Comparison of ENCODE assay signal across 7 cellular contexts in the genomic region with DNA sequence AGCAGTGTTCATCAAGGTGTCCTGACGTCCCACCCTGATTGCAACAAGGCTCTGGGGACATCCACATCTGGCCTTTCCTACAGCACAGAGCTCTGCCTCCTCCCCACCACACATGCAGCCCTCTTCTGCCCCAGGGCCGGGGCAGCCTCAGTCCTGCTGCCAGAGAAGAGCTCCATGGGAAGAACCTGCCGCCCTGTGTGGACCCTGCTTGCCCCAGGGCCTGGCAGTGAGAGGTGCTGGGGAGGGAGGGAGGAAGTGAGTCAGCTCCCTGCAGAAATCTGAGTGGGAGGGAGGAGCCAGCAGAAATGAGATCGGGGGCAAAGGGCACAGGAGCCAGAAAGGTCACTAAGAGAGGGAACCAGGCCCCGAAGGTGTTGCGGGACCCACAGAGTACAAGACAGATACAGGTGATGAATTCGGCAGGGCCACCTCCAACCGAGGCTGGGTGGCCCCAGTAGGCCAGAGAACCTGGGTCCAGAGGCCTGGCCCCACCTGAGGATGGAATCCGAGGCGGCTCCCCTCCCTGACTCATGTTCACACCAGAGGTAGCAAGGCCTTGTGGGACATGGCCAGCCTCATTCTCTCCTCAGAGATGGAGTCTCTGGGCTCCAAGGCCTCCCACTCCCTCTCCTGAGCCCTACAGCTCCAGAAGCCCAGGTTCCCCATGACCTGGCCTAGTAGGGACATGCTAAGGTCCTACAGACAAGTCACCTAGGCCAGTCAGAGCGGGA. TPM values are rescaled to one million over a fixed set of nuclear protein-coding genes. Genes with fewer than 3 reads are reported as not detected.
DNase-seq lines count a peak whose midpoint lies in the region; ATAC-seq, FAIRE-seq and TF ChIP-seq lines count a peak whose summit lies in the region.

No MANE protein-coding gene starts in this region.

- H3K9me3 Mint-ChIP-seq in activated CD4-positive, alpha-beta T cell treated with anti-CD3 and anti-CD28 coated beads for 36 hours (ENCODE audit: low read depth), result no peaks in the 10 kb centered on the region
- H3K9me3 Mint-ChIP-seq in dendritic cell treated with granulocyte-macrophage colony-stimulating factor and Interleukin-4, amounts not matched to agents 40 ng/mL and 50 ng/mL, for 4 days, result no peaks in the 10 kb centered on the region
- H3K9me3 Mint-ChIP-seq in nephron, result no peaks in the 10 kb centered on the region

- dilution Hi-C loops in IMR-90 (cut with HindIII; ENCODE audit: low sequenced_read_pairs, unreplicated experiment), result no loop called here

- H3K27ac Mint-ChIP-seq in activated CD4-positive, alpha-beta T cell treated with anti-CD3 and anti-CD28 coated beads for 36 hours, result peak overlapping the region; percentile 83
- peak overlapping the region; percentile 96 for H3K27ac Mint-ChIP-seq in dendritic cell treated with granulocyte-macrophage colony-stimulating factor and Interleukin-4, amounts not matched to agents 40 ng/mL and 50 ng/mL, for 4 days
- H3K27ac Mint-ChIP-seq in nephron, result peak overlapping the region; percentile 91 to 96 (median 92)

- peak overlapping the region; percentile 97 for H3K4ac ChIP-seq in IMR-90 (ENCODE audit: low read depth, low read length)

- peak overlapping the region; percentile 85 for H2AK9ac ChIP-seq in IMR-90 (replicated peaks; ENCODE audit: low read depth, low read length, poor library complexity)

- WGBS in IMR-90 (ENCODE audit: extremely low coverage in 2 of 2, insufficient read length in 1 of 2), 2 experiments, result 68% methylated on average over 5 of the region's 11 CpGs; no CpG with 5 or more reads in 1 of the 2 experiments

- TF ChIP-seq POLR2A in IMR-90 (IDR thresholded peaks at IDR 0.05; ENCODE audit: low read depth, low read length), result no peak

- peak overlapping the region; percentile 96 for H3K27ac ChIP-seq in IMR-90 (ENCODE audit: insufficient read depth, low read length)

- H3K18ac ChIP-seq in IMR-90 (ENCODE audit: low read depth, low read length), result peak overlapping the region; percentile 95

- H3K36me3 ChIP-seq in IMR-90 (ENCODE audit: control insufficient read depth, insufficient read depth, low read length), result no peaks in the 10 kb centered on the region

- no peaks in the 10 kb centered on the region for H3K36me3 Mint-ChIP-seq in activated CD4-positive, alpha-beta T cell treated with anti-CD3 and anti-CD28 coated beads for 36 hours (ENCODE audit: low read depth)
- H3K36me3 Mint-ChIP-seq in dendritic cell treated with granulocyte-macrophage colony-stimulating factor and Interleukin-4, amounts not matched to agents 40 ng/mL and 50 ng/mL, for 4 days (ENCODE audit: low read depth), result peaks cover 19% of the 10 kb centered on the region
- H3K36me3 Mint-ChIP-seq in nephron (ENCODE audit: low read depth), result no peaks in the 10 kb centered on the region

- peak overlapping the region; percentile 98 for H3K14ac ChIP-seq in IMR-90 (replicated peaks; ENCODE audit: low read depth, low read length)

- TF ChIP-seq CTCF in IMR-90 (conservative IDR thresholded peaks at IDR 0.05; ENCODE audit: low read depth, low read length) (no peak), nephron (IDR thresholded peaks at IDR 0.05; ENCODE audit: unreplicated experiment in 3 of 3) (no peak)

- CTCF ChIA-PET in IMR-90 (lab: Yijun Ruan, JAX), result interaction anchor here (0.6 to 0.8 kb wide), 2 partner anchors 10 to 25 kb away, joined by 3 read pairs; a partner anchor contains a TSS
- CTCF ChIA-PET in activated CD4-positive, alpha-beta T cell treated with anti-CD3 and anti-CD28 coated beads for 36 hours (lab: Charles Lee), result interaction anchor here (0.5 to 21.7 kb wide), 11 partner anchors 9 to 390 kb away, joined by 3 to 300 read pairs (median 3); a partner anchor contains a TSS

- H3K23ac ChIP-seq in IMR-90 (ENCODE audit: low read depth, low read length), result peak overlapping the region; percentile 95

- H2AK5ac ChIP-seq in IMR-90 (ENCODE audit: low read depth, low read length), result peak overlapping the region; percentile 92

- in situ Hi-C loops in IMR-90 (cut with MboI; ENCODE audit: low sequenced_read_pairs), result no loop called here

- no peaks in the 10 kb centered on the region for H3K27me3 ChIP-seq in IMR-90 (ENCODE audit: control insufficient read depth, insufficient read depth, low read length)

- H2BK15ac ChIP-seq in IMR-90 (ENCODE audit: low read depth, low read length), result peak overlapping the region; percentile 98; the same call in 2 of the 3 replicates

- H3K9ac ChIP-seq in IMR-90 (ENCODE audit: low read depth, low read length), result peak overlapping the region; percentile 43

- H4K91ac ChIP-seq in IMR-90 (ENCODE audit: insufficient read depth, low read depth, low read length), result peak overlapping the region; percentile 97

- H3K4me1 Mint-ChIP-seq in activated CD4-positive, alpha-beta T cell treated with anti-CD3 and anti-CD28 coated beads for 36 hours, result peaks cover 32% of the 10 kb centered on the region
- peaks cover 94% of the 10 kb centered on the region for H3K4me1 Mint-ChIP-seq in dendritic cell treated with granulocyte-macrophage colony-stimulating factor and Interleukin-4, amounts not matched to agents 40 ng/mL and 50 ng/mL, for 4 days (ENCODE audit: low read depth)
- H3K4me1 Mint-ChIP-seq in nephron, result peaks cover 79% of the 10 kb centered on the region

- BruUV-seq in IMR-90 (replicated peaks; lab: Mats Ljungman, UMichigan), result no TSS peak

- FAIRE-seq in urothelium cell line (lab: Jason Lieb, UNC), result no peak

- peak overlapping the region; percentile 70 for H2AFZ ChIP-seq in IMR-90 (replicated peaks; ENCODE audit: low read length, poor library complexity)

- peak overlapping the region; percentile 99 for H2BK20ac ChIP-seq in IMR-90 (ENCODE audit: low read depth, low read length)

- intact Hi-C loops in IMR-90 (cut with micrococcal nuclease), result no loop called here
- intact Hi-C loops in activated CD4-positive, alpha-beta T cell treated with anti-CD3 and anti-CD28 coated beads for 36 hours (cut with DNase I, micrococcal nuclease), result loop anchor here in 1 of 2 experiments (1.0 kb wide), 3 partner anchors 15 to 64 kb away; a partner anchor contains a TSS
- intact Hi-C loops in dendritic cell treated with granulocyte-macrophage colony-stimulating factor and Interleukin-4, amounts not matched to agents 40 ng/mL and 50 ng/mL, for 4 days (cut with micrococcal nuclease), result no loop called here

- H3K4me1 ChIP-seq in IMR-90 (ENCODE audit: control insufficient read depth, insufficient read depth, low read length), result peaks cover 65% of the 10 kb centered on the region

- peaks cover 73% of the 10 kb centered on the region for H3K9me1 ChIP-seq in IMR-90 (ENCODE audit: insufficient read depth, low read length)

- peak; percentile 61 for DNase-seq in IMR-90
- DNase-seq in activated CD4-positive, alpha-beta T cell treated with anti-CD3 and anti-CD28 coated beads for 36 hours, result peak; percentile 86
- peak; percentile 85 for DNase-seq in urothelium cell line (ENCODE audit: low spot score)
- DNase-seq in cortex of kidney (lab: John Stamatoyannopoulos, UW), result no peak

- H3K4me2 ChIP-seq in IMR-90 (ENCODE audit: low read depth, low read length), result peak overlapping the region; percentile 38

- H4K20me1 ChIP-seq in IMR-90 (ENCODE audit: insufficient read depth, low read length), result peaks cover 5% of the 10 kb centered on the region; the same call in 1 of the 2 replicates

- peak overlapping the region; percentile 88 for H4K8ac ChIP-seq in IMR-90 (ENCODE audit: low read depth in 2 of 2, low read length in 2 of 2)

- TF ChIP-seq RAD21 in IMR-90 (IDR thresholded peaks at IDR 0.05; ENCODE audit: low read length), result no peak

- H3K79me1 ChIP-seq in IMR-90 (ENCODE audit: low read depth in 1 of 2, low read length in 2 of 2), result peaks cover 52 to 96% of the 10 kb centered on the region in 2 experiments

- H2BK120ac ChIP-seq in IMR-90 (ENCODE audit: low read depth, low read length), result peak overlapping the region; percentile 92

- H3K4me3 Mint-ChIP-seq in activated CD4-positive, alpha-beta T cell treated with anti-CD3 and anti-CD28 coated beads for 36 hours, result peak overlapping the region; percentile 45
- H3K4me3 Mint-ChIP-seq in dendritic cell treated with granulocyte-macrophage colony-stimulating factor and Interleukin-4, amounts not matched to agents 40 ng/mL and 50 ng/mL, for 4 days, result peak overlapping the region; percentile 51
- no peak overlapping the region for H3K4me3 Mint-ChIP-seq in nephron

- ATAC-seq in IMR-90 (ENCODE audit: low read depth) (peak; percentile 48), GM21529 (IDR thresholded peaks at IDR 0.05; ENCODE audit: unreplicated experiment) (no peak)
- peak; percentile 97 for ATAC-seq in activated CD4-positive, alpha-beta T cell treated with anti-CD3 and anti-CD28 coated beads for 36 hours

- peak overlapping the region; percentile 92 for H4K5ac ChIP-seq in IMR-90 (ENCODE audit: low read depth, low read length)

- H3K56ac ChIP-seq in IMR-90 (ENCODE audit: extremely low read depth, insufficient read depth, low read length), result peak overlapping the region; percentile 67

- peak overlapping the region; percentile 93 for H2BK5ac ChIP-seq in IMR-90 (ENCODE audit: low read depth, low read length, poor library complexity, severe bottlenecking)

- H3K9me3 ChIP-seq in IMR-90 (ENCODE audit: control insufficient read depth, insufficient read depth, low read length), result no peaks in the 10 kb centered on the region

- H3K4me3 ChIP-seq in IMR-90 (ENCODE audit: insufficient read depth, low read depth, low read length), result no peak overlapping the region

- no peaks in the 10 kb centered on the region for H3K27me3 Mint-ChIP-seq in activated CD4-positive, alpha-beta T cell treated with anti-CD3 and anti-CD28 coated beads for 36 hours
- H3K27me3 Mint-ChIP-seq in dendritic cell treated with granulocyte-macrophage colony-stimulating factor and Interleukin-4, amounts not matched to agents 40 ng/mL and 50 ng/mL, for 4 days, result no peaks in the 10 kb centered on the region
- peaks cover 4% of the 10 kb centered on the region for H3K27me3 Mint-ChIP-seq in nephron (ENCODE audit: low read depth)

- POLR2A ChIA-PET in IMR-90 (lab: Charles Lee; ENCODE audit: unreplicated experiment), result interaction anchor here (1.0 kb wide), 1 partner anchor 24 kb away, joined by 4 read pairs; a partner anchor contains a TSS
- POLR2A ChIA-PET in activated CD4-positive, alpha-beta T cell treated with anti-CD3 and anti-CD28 coated beads for 36 hours (lab: Charles Lee), result interaction anchor here (0.6 to 1.1 kb wide), 3 partner anchors 14 to 139 kb away, joined by 3 to 4 read pairs (median 3); no protein-coding TSS in a partner anchor

RNA-seq across cellular contexts. Expression of a gene that starts 24.8 kb away (rescaled TPM):
- 39.1 and 40.0 TPM in 2 replicates for total RNA-seq in IMR-90 (2012; rRNA removed)
- 22.4 and 22.9 TPM in 2 replicates for polyA plus RNA-seq in IMR-90 (2012; rRNA removed)
- 12.8 and 19.0 TPM in 2 replicates for polyA plus RNA-seq in IMR-90 (2012; cell fraction: cytosol; rRNA removed)
- 95.5 and 141 TPM in 2 replicates for polyA plus RNA-seq in IMR-90 (2012; cell fraction: nucleus; rRNA removed; ENCODE audit: low replicate concordance)
- 10 to 100 TPM; 31.9 to 38.2 TPM for total RNA-seq in activated CD4-positive, alpha-beta T cell treated with anti-CD3 and anti-CD28 coated beads for 36 hours

Comparison
In these comparisons a context has a peak if more than half of its experiments do, and no peak if none do; other contexts are left out.
1. H3K4me3 Mint-ChIP-seq: peak in activated CD4-positive, alpha-beta T cell treated with anti-CD3 and anti-CD28 coated beads for 36 hours (single experiment) and dendritic cell treated with granulocyte-macrophage colony-stimulating factor and Interleukin-4, amounts not matched to agents 40 ng/mL and 50 ng/mL, for 4 days (single experiment); none in nephron (0 of 3).
2. Peak in every context shown above with its lines, with median percentiles within 50 percentile points of each other: H3K27ac Mint-ChIP-seq.